ENCODE assay signal across 14 cellular contexts in the genomic region with DNA sequence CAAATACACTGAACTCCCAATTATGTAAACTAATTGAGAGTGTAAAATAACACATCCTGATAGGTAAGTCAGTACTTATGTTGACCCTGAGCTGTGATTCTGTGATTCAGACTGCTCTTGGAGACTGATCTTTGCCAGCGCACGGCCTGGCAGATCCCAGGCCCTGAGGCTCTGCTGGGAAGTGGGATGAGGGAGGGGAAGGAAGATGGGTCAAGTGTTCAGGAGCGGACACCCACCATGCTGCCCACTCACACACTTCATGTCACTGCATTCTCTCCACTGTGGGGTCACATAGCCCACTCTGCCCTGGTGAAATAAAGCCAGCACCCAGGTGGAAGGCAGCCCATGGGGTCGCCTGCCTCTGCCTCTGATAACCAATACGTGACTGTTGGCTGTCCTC.
DNase-seq lines count a peak whose midpoint lies in the region; ATAC-seq, FAIRE-seq and TF ChIP-seq lines count a peak whose summit lies in the region.
"Had no signal": no experiment of that assay in that cellular context is flagged by ENCODE, and none has a peak within 500 bp of the region (broad histone marks: within the 10 kb centered on the region; RNA-seq: fewer than 3 reads in every experiment).

No MANE protein-coding gene starts in this region.

- H3K9me3 ChIP-seq in H1 (ENCODE audit: insufficient read depth in 2 of 2, low read depth in 1 of 2, low read length in 1 of 2), result no peaks in the 10 kb centered on the region
- no peaks in the 10 kb centered on the region for H3K9me3 ChIP-seq in mucosa of rectum (ENCODE audit: control insufficient read depth in 2 of 2, low read length in 2 of 2)
- H3K9me3 ChIP-seq in upper lobe of left lung, result no peaks in the 10 kb centered on the region
- no peaks in the 10 kb centered on the region for H3K9me3 ChIP-seq in OCI-LY7 (ENCODE audit: low read length)
- no peaks in the 10 kb centered on the region for H3K9me3 ChIP-seq in A673 (ENCODE audit: low read depth, low read length, poor library complexity, severe bottlenecking)

- no peak overlapping the region for H3K56ac ChIP-seq in H1 (replicated peaks; ENCODE audit: insufficient read length, low read depth, low read length)

- H2BK20ac ChIP-seq in H1 (ENCODE audit: low read length), result no peak overlapping the region

- no peak overlapping the region for H3K27ac ChIP-seq in H1 (ENCODE audit: low read depth, low read length)
- peak overlapping the region; percentile 61 to 78 for H3K27ac ChIP-seq in mucosa of rectum (ENCODE audit: low read depth in 2 of 2, low read length in 2 of 2)
- H3K27ac ChIP-seq in upper lobe of left lung, result no peak overlapping the region
- no peak overlapping the region for H3K27ac ChIP-seq in OCI-LY7 (ENCODE audit: low read depth, low read length, poor library complexity, severe bottlenecking)
- H3K27ac ChIP-seq in A673 (ENCODE audit: low read depth, low read length, poor library complexity, severe bottlenecking), result no peak overlapping the region
- H3K27ac ChIP-seq: HL-60 had no signal

- no peaks in the 10 kb centered on the region for H3K27me3 ChIP-seq in H1 (replicated peaks in 1 of 4; ENCODE audit: control insufficient read depth in 3 of 4, extremely low read depth in 1 of 4, insufficient read depth in 3 of 4, low read length in 3 of 4)
- H3K27me3 ChIP-seq in mucosa of rectum (ENCODE audit: control insufficient read depth in 2 of 2, insufficient read depth in 2 of 2, low read length in 2 of 2), result no peaks in the 10 kb centered on the region
- H3K27me3 ChIP-seq in upper lobe of left lung, result no peaks in the 10 kb centered on the region
- H3K27me3 ChIP-seq in A673 (replicated peaks; ENCODE audit: insufficient read depth, low read depth, low read length, poor library complexity), result no peaks in the 10 kb centered on the region

- DNase-seq in H1 (ENCODE audit: low read depth in 1 of 2, low spot score in 2 of 2), result no peak
- DNase-seq in left ventricle myocardium superior, result no peak
- peak; percentile 7 to 11 for DNase-seq in upper lobe of left lung
- no peak for DNase-seq in OCI-LY7 (ENCODE audit: low spot score)
- no peak for DNase-seq in kidney tubule cell (ENCODE audit: low spot score)
- no peak for DNase-seq in A673 (ENCODE audit: low spot score)
- DNase-seq: CD8-positive, alpha-beta memory T cell; GF-D8; NCI-H226; NCI-H526 treated with DMSO at 0.1 percent for 48 hours had no signal

- H3K9ac ChIP-seq in H1 (replicated peaks in 1 of 4; ENCODE audit: extremely low read depth in 1 of 4, low read depth in 3 of 4, low read length in 3 of 4) (no peak overlapping the region), mucosa of rectum (ENCODE audit: low read depth in 1 of 2, low read length in 2 of 2) (peak overlapping the region in 1 of 2 donors; percentile 45)

- TF ChIP-seq EP300 in H1 (IDR thresholded peaks at IDR 0.05; ENCODE audit: borderline replicate concordance in 1 of 2, low read depth in 2 of 2, low read length in 2 of 2), result no peak
- TF ChIP-seq EP300 in upper lobe of left lung (IDR thresholded peaks at IDR 0.05), result no peak

- TF ChIP-seq POLR2A in H1 (IDR thresholded peaks at IDR 0.05; ENCODE audit: control extremely low read depth in 1 of 2, low read depth in 2 of 2, low read length in 2 of 2), result no peak
- TF ChIP-seq POLR2A in upper lobe of left lung (IDR thresholded peaks at IDR 0.05), result no peak

- H3K36me3 ChIP-seq in H1 (ENCODE audit: control insufficient read depth in 2 of 4, insufficient read depth in 4 of 4, low read length in 3 of 4), result no peaks in the 10 kb centered on the region
- H3K36me3 ChIP-seq in mucosa of rectum (ENCODE audit: control insufficient read depth in 2 of 2, insufficient read depth in 2 of 2, low read length in 2 of 2), result peaks cover 6 to 15% of the 10 kb centered on the region in 2 donors
- H3K36me3 ChIP-seq in upper lobe of left lung, result peaks cover 0 to 4% (median 0%) of the 10 kb centered on the region in 4 donors
- H3K36me3 ChIP-seq in OCI-LY7 (ENCODE audit: insufficient read depth, low read length), result no peaks in the 10 kb centered on the region
- no peaks in the 10 kb centered on the region for H3K36me3 ChIP-seq in A673 (ENCODE audit: insufficient read depth, low read length, poor library complexity, severe bottlenecking)

- ATAC-seq in left ventricle myocardium superior (peak; percentile 59), upper lobe of left lung (ENCODE audit: low FRiP score in 2 of 2) (no peak)

- H2BK120ac ChIP-seq in H1 (replicated peaks; ENCODE audit: low read depth, low read length), result no peak overlapping the region

- CTCF ChIA-PET in H1 (lab: Charles Lee; ENCODE audit: partially characterized antibody), result interaction anchor here (0.6 to 4.0 kb wide), 14 partner anchors 9 to 265 kb away, joined by 3 to 15 read pairs (median 4); no protein-coding TSS in a partner anchor
- CTCF ChIA-PET in OCI-LY7 (lab: Charles Lee; ENCODE audit: unreplicated experiment), result no interaction called here
- CTCF ChIA-PET in A673 (lab: Charles Lee), result no interaction called here

- TF ChIP-seq CTCF in H1 (IDR thresholded peaks at IDR 0.05; ENCODE audit: control extremely low read depth in 1 of 3, insufficient read depth in 1 of 3, low read depth in 1 of 3, low read length in 3 of 3) (no peak), upper lobe of left lung (IDR thresholded peaks at IDR 0.05) (no peak), OCI-LY7 (conservative IDR thresholded peaks at IDR 0.05; ENCODE audit: low read length) (no peak), A673 (conservative IDR thresholded peaks at IDR 0.05; ENCODE audit: low read depth, low read length) (no peak)

- FAIRE-seq in H1 (lab: Jason Lieb, UNC), result no peak
- FAIRE-seq: H54, K562 had no signal

- H3K79me2 ChIP-seq in H1 (ENCODE audit: control insufficient read depth in 1 of 2, insufficient read depth in 2 of 2, low read length in 2 of 2) (no peaks in the 10 kb centered on the region), OCI-LY7 (ENCODE audit: insufficient read depth, low read depth, low read length) (no peaks in the 10 kb centered on the region)

- TF ChIP-seq RAD21 in H1 (IDR thresholded peaks at IDR 0.05 in 1 of 2, conservative IDR thresholded peaks at IDR 0.05 in 1 of 2; ENCODE audit: low read depth in 2 of 2, low read length in 2 of 2), result no peak

- H3K18ac ChIP-seq in H1 (ENCODE audit: extremely low read depth, low read length), result no peak overlapping the region

- H3K9me2 ChIP-seq in OCI-LY7 (ENCODE audit: insufficient read depth, low read length), result no peaks in the 10 kb centered on the region

- H2BK12ac ChIP-seq in H1 (ENCODE audit: low read depth, low read length), result 0 out of 2 replicates have a peak overlapping the region, but pooled peaks have one; percentile 60

- no peak overlapping the region for H2BK15ac ChIP-seq in H1 (ENCODE audit: low read length)

- H2AFZ ChIP-seq in H1 (ENCODE audit: low read length), result no peak overlapping the region
- no peak overlapping the region for H2AFZ ChIP-seq in OCI-LY7 (ENCODE audit: low read length)

- H4K20me1 ChIP-seq in H1 (replicated peaks in 1 of 2; ENCODE audit: control insufficient read depth in 1 of 2, insufficient read depth in 2 of 2, low read length in 2 of 2) (peaks cover 2 to 7% of the 10 kb centered on the region in 2 experiments), OCI-LY7 (ENCODE audit: insufficient read depth, low read length) (no peaks in the 10 kb centered on the region; the same call in 1 of the 2 replicates)

- peak overlapping the region; percentile 22 for H4K91ac ChIP-seq in H1 (replicated peaks; ENCODE audit: insufficient read length, low read length)

- no peak overlapping the region for H3K14ac ChIP-seq in H1 (ENCODE audit: insufficient read length)

- H3K4ac ChIP-seq in H1 (replicated peaks; ENCODE audit: insufficient read length, low read depth, low read length), result no peak overlapping the region

- no peak overlapping the region for H3K4me2 ChIP-seq in H1 (ENCODE audit: insufficient read depth in 1 of 2, low read depth in 2 of 2, low read length in 2 of 2)
- H3K4me2 ChIP-seq in OCI-LY7 (ENCODE audit: low read length), result no peak overlapping the region

- 0 out of 2 replicates have a peak overlapping the region, but pooled peaks have one; percentile 61 for H2AK5ac ChIP-seq in H1 (ENCODE audit: low read depth, low read length)

- 0 out of 2 replicates have a peak, but pooled peaks cover 2% of the 10 kb centered on the region for H3K79me1 ChIP-seq in H1 (ENCODE audit: low read depth, low read length)

- no peaks in the 10 kb centered on the region; the same call in 1 of the 2 replicates for H3K23me2 ChIP-seq in H1 (ENCODE audit: low read depth, low read length)

- intact Hi-C loops in left ventricle myocardium superior (cut with micrococcal nuclease) (no loop called here), OCI-LY7 (cut with micrococcal nuclease; ENCODE audit: unreplicated experiment) (no loop called here), A673 (cut with micrococcal nuclease; ENCODE audit: unreplicated experiment) (no loop called here)

- no peak overlapping the region for H2BK5ac ChIP-seq in H1 (ENCODE audit: low read depth, low read length)

- peak overlapping the region; percentile 35; the same call in 1 of the 2 replicates for H4K8ac ChIP-seq in H1 (ENCODE audit: extremely low read depth, insufficient read depth, low read length)

- H3K23ac ChIP-seq in H1 (ENCODE audit: insufficient read length), result no peak overlapping the region

- BruUV-seq in OCI-LY7 (replicated peaks; lab: Mats Ljungman, UMichigan) (no TSS peak), A673 (replicated peaks; lab: Mats Ljungman, UMichigan) (no TSS peak)

- POLR2A ChIA-PET in H1 (lab: Charles Lee; ENCODE audit: partially characterized antibody), result no interaction called here
- POLR2A ChIA-PET in OCI-LY7 (lab: Charles Lee), result no interaction called here
- POLR2A ChIA-PET in A673 (lab: Charles Lee; ENCODE audit: low non-redundant PET), result no interaction called here

- WGBS in H1 (ENCODE audit: extremely low coverage in 1 of 2, insufficient coverage in 1 of 2, insufficient read length in 1 of 2, insufficient replicate concordance in 2 of 2, low coverage in 1 of 2, low lambda C conversion rate in 2 of 2, missing lambda C conversion rate in 1 of 2), 2 experiments, result 89% methylated on average over 5 of the region's 5 CpGs; no CpG with 5 or more reads in 1 of the 2 experiments
- WGBS in upper lobe of left lung, 2 donors, result 77 to 80% methylated on average over 5 of the region's 5 CpGs

- H3K4me1 ChIP-seq in H1 (replicated peaks in 1 of 4; ENCODE audit: control insufficient read depth in 3 of 4, insufficient read depth in 4 of 4, low read length in 3 of 4) (peaks cover 0 to 2% (median under 1%) of the 10 kb centered on the region in 4 experiments; a peak in 4 of 7 replicates), mucosa of rectum (ENCODE audit: control insufficient read depth in 2 of 2, insufficient read depth in 2 of 2, low read length in 2 of 2) (peaks cover 30 to 35% of the 10 kb centered on the region in 2 donors), upper lobe of left lung (peaks cover 0 to 8% (median 0%) of the 10 kb centered on the region in 4 donors), OCI-LY7 (ENCODE audit: insufficient read depth, low read length, poor library complexity, severe bottlenecking) (no peaks in the 10 kb centered on the region), A673 (ENCODE audit: insufficient read depth, low read length, poor library complexity, severe bottlenecking) (no peaks in the 10 kb centered on the region)

- no peak overlapping the region for H4K5ac ChIP-seq in H1 (ENCODE audit: insufficient read length, low read depth, low read length)

- no peak overlapping the region for H3K4me3 ChIP-seq in H1 (ENCODE audit: extremely low read depth in 1 of 4, insufficient read depth in 2 of 4, low read depth in 3 of 4, low read length in 4 of 4)
- H3K4me3 ChIP-seq in mucosa of rectum (ENCODE audit: low read length in 2 of 2), result peak overlapping the region in 1 of 2 donors; percentile 14
- no peak overlapping the region for H3K4me3 ChIP-seq in upper lobe of left lung
- H3K4me3 ChIP-seq in OCI-LY7 (ENCODE audit: low read depth, low read length, poor library complexity, severe bottlenecking), result no peak overlapping the region
- H3K4me3 ChIP-seq in A673 (ENCODE audit: low read depth, low read length, poor library complexity, severe bottlenecking), result no peak overlapping the region
- H3K4me3 ChIP-seq: K562 had no signal

Comparison
In these comparisons a context has a peak if more than half of its experiments do, and no peak if none do; other contexts are left out.
1. DNase-seq: peak in upper lobe of left lung (2 of 2); none in H1 (0 of 2), left ventricle myocardium superior (single experiment), OCI-LY7 (single experiment), kidney tubule cell (single experiment) and A673 (single experiment).
2. H3K27ac ChIP-seq: peak in mucosa of rectum (2 of 2); none in H1 (single experiment), upper lobe of left lung (0 of 4), OCI-LY7 (single experiment) and A673 (single experiment).